17 cellular contexts compared by ENCODE assay signal in the genomic region with DNA sequence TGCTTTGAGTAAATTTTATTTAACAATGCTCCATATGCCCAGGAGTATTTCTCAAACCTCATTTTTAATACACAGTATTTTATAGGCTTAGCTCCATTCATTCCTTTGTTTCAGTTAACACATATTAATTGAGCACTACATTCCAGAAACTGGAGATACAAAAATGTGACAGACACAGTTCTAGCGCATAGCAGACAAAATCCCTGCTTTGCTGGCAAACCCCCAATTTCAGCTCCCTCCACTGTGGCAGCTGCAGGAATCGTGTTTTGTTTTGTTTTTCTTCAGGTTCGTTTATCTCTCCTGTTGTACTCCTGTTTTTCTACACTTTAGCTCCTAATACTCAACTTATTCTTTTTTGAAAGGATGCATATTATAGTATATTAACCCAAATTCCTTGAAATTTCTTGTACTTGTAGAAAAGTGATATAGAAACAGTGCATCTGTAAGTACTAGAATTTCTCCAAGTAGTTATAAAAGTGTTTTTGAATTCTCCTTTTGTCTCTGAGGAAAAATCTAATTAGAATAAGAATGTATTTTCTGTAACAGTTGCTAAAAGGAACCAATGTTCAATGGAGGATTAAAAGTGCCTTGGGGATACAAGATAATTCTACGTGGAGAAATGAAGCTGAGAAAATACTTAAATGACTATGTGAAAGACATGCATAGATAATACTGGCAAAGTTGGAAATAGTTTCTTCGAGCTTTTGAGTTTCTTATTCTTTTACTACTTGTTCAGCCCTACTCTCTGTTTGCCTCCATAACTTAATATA. TPM values are rescaled to one million over a fixed set of nuclear protein-coding genes. Genes with fewer than 3 reads are reported as not detected.
DNase-seq lines count a peak whose midpoint lies in the region; ATAC-seq and TF ChIP-seq lines count a peak whose summit lies in the region.
"Had no signal": no experiment of that assay in that cellular context is flagged by ENCODE, and none has a peak within 500 bp of the region (broad histone marks: within the 10 kb centered on the region; RNA-seq: fewer than 3 reads in every experiment).

No MANE protein-coding gene starts in this region.

- DNase-seq in EH (ENCODE audit: low read depth) (peak; percentile 21), Karpas-422 (peak; percentile 17), RPMI7951 (ENCODE audit: low read depth) (peak; percentile 2), choroid plexus epithelial cell (ENCODE audit: low read depth) (peak; percentile 22), adrenal gland (no peak), T-cell (no peak), Right ventricle myocardium inferior (ENCODE audit: missing footprints) (no peak)
- DNase-seq: BE2C; Caco-2; CD4-positive, alpha-beta memory T cell; DMS153; DMS79 treated with DMSO at 0.1 percent for 48 hours; GDM1; GOT3; H9; IMR-90 had no signal

- no peak overlapping the region for H3K4me2 ChIP-seq in Karpas-422 (ENCODE audit: low read depth, low read length, poor library complexity, severe bottlenecking)

- no peaks in the 10 kb centered on the region for H3K9me3 Mint-ChIP-seq in T-cell
- H3K9me3 Mint-ChIP-seq: H9 had no signal

- H3K27me3 Mint-ChIP-seq in T-cell, result peaks cover 4 to 12% of the 10 kb centered on the region in 2 donors

- H3K4me3 ChIP-seq in Karpas-422 (ENCODE audit: low read length), result no peak overlapping the region
- no peak overlapping the region for H3K4me3 ChIP-seq in choroid plexus epithelial cell (ENCODE audit: low read depth, low read length)
- no peak overlapping the region for H3K4me3 ChIP-seq in adrenal gland

- TF ChIP-seq CTCF in choroid plexus epithelial cell (conservative IDR thresholded peaks at IDR 0.05; ENCODE audit: low read depth, low read length) (no peak), adrenal gland (IDR thresholded peaks at IDR 0.05) (no peak)

- H3K27ac ChIP-seq in Karpas-422 (ENCODE audit: low read length) (no peak overlapping the region), adrenal gland (no peak overlapping the region)
- H3K27ac ChIP-seq: C4-2B had no signal

- no peaks in the 10 kb centered on the region for H4K20me1 ChIP-seq in Karpas-422 (ENCODE audit: insufficient read depth, low read depth, low read length)

- no peaks in the 10 kb centered on the region for H3K9me2 ChIP-seq in Karpas-422 (replicated peaks; ENCODE audit: insufficient read depth, low read length)

- peaks cover 5% of the 10 kb centered on the region; the same call in 1 of the 2 replicates for H3K4me1 ChIP-seq in Karpas-422 (ENCODE audit: low read length)
- no peaks in the 10 kb centered on the region for H3K4me1 ChIP-seq in adrenal gland (replicated peaks in 1 of 2)
- H3K4me1 ChIP-seq: BE2C had no signal

- WGBS in adrenal gland, 4 donors, result 50 to 64% (median 56%) methylated on average over 5 of the region's 5 CpGs

- no peaks in the 10 kb centered on the region for H3K4me1 Mint-ChIP-seq in T-cell
- H3K4me1 Mint-ChIP-seq: CD4-positive, alpha-beta memory T cell had no signal

- CTCF ChIA-PET in T-cell (lab: Charles Lee), result interaction anchor here (0.5 to 5.6 kb wide), 34 partner anchors 8 to 1154 kb away, joined by 3 to 79 read pairs (median 6); a partner anchor contains a TSS

- no peaks in the 10 kb centered on the region for H3K36me3 Mint-ChIP-seq in T-cell
- H3K36me3 Mint-ChIP-seq: CD4-positive, alpha-beta memory T cell had no signal

- H3K27me3 ChIP-seq in Karpas-422 (ENCODE audit: low read length) (no peaks in the 10 kb centered on the region), adrenal gland (peaks cover 5% of the 10 kb centered on the region)

- ATAC-seq in T-cell (replicated peaks in 1 of 4) (no peak), Right ventricle myocardium inferior (no peak)

- POLR2A ChIA-PET in T-cell (lab: Charles Lee), result interaction anchor here in 1 of 2 donors (0.7 kb wide), 1 partner anchor 92 kb away, joined by 10 read pairs; no protein-coding TSS in a partner anchor

- no peaks in the 10 kb centered on the region for H3K9me3 ChIP-seq in Karpas-422 (ENCODE audit: low read length)
- no peaks in the 10 kb centered on the region for H3K9me3 ChIP-seq in adrenal gland (replicated peaks in 1 of 3)
- H3K9me3 ChIP-seq: BE2C had no signal

- H3K27ac Mint-ChIP-seq in T-cell, result no peak overlapping the region

- no peaks in the 10 kb centered on the region for H3K36me3 ChIP-seq in Karpas-422 (ENCODE audit: insufficient read depth, low read length)
- H3K36me3 ChIP-seq in adrenal gland (replicated peaks in 1 of 2), result no peaks in the 10 kb centered on the region
- H3K36me3 ChIP-seq: BE2C had no signal

- intact Hi-C loops in adrenal gland (cut with DNase I), result loop anchor here (5.0 to 10.0 kb wide), 2 partner anchors 331 to 333 kb away; no protein-coding TSS in a partner anchor
- intact Hi-C loops in Right ventricle myocardium inferior (cut with DNase I), result loop anchor here (5.0 kb wide), 2 partner anchors 61 to 111 kb away; a partner anchor contains a TSS

- TF ChIP-seq POLR2A in adrenal gland (IDR thresholded peaks at IDR 0.05), result no peak

- no peak overlapping the region for H3K4me3 Mint-ChIP-seq in T-cell
- H3K4me3 Mint-ChIP-seq: CD4-positive, alpha-beta memory T cell; H9 had no signal

- H3K9ac ChIP-seq in Karpas-422 (ENCODE audit: low read length), result no peak overlapping the region

- H3K79me2 ChIP-seq in Karpas-422 (ENCODE audit: low read length), result no peaks in the 10 kb centered on the region

- H2AFZ ChIP-seq in Karpas-422 (ENCODE audit: low read length), result no peak overlapping the region

RNA-seq across cellular contexts. Expression of a gene that starts 6.4 kb away (rescaled TPM):
- 8.0 and 12.3 TPM in 2 replicates for total RNA-seq in Karpas-422 (2014; rRNA removed; shearing (Covaris generic); ENCODE audit: low replicate concordance)
- total RNA-seq in RPMI7951 (2014; rRNA removed; shearing (Covaris generic)), result 5.0 and 17.6 TPM in 2 replicates
- total RNA-seq in adrenal gland (100 to 1,000 TPM in 2 of 8 donors, 10 to 100 TPM in 5, 1 to 10 TPM in 1; 8.6 to 123 (median 77.1) TPM), T-cell (10 to 100 TPM; 55.3 to 65.2 (median 63.6) TPM), Right ventricle myocardium inferior (167 TPM)
- 100 to 1,000 TPM in 1 of 3 donors, 1 to 10 TPM in 2; 8.7 to 118 (median 8.8) TPM for polyA plus RNA-seq in adrenal gland

Comparison
In these comparisons a context has a peak if more than half of its experiments do, and no peak if none do; other contexts are left out.
1. DNase-seq: peak in EH (single experiment), Karpas-422 (single experiment), RPMI7951 (single experiment) and choroid plexus epithelial cell (single experiment); none in adrenal gland (0 of 7), T-cell (0 of 34) and Right ventricle myocardium inferior (single experiment).